ENCODE assay signal across 20 cellular contexts in the genomic region with DNA sequence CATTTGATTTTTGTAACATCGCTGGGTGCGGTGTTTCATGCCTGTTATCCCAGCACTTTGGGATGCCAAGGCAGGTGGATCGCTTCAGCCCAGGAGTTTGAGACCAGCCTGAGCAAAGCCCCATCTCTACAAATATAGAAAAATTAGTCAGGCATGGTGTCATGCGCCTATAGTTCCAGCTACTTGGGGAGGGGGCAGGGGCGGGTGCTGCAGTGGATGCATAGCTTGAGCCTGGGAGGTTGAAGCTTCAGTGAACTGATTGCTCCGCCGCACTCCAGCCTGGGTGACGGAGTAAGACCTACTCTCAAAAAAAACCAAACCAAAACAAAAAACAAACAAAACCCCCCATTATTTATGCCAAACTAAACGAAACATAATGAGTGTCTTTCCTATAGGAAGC.
"Had no signal": no experiment of that assay in that cellular context is flagged by ENCODE, and none has a peak within 500 bp of the region (broad histone marks: within the 10 kb centered on the region; RNA-seq: fewer than 3 reads in every experiment).

No MANE protein-coding gene starts in this region.

- H3K27ac ChIP-seq: breast epithelium, coronary artery, gastrocnemius medialis, ovary, stomach had no signal

- H3K36me3 ChIP-seq: breast epithelium, gastrocnemius medialis, ovary, stomach had no signal

- H3K9me3 ChIP-seq: breast epithelium, gastrocnemius medialis, ovary, stomach had no signal

- H3K27ac Mint-ChIP-seq: activated CD4-positive, alpha-beta T cell treated with anti-CD3 and anti-CD28 coated beads, Interleukin-2, amount 10 ng/mL, durations not matched to agents 24 days and 14 days; activated CD8-positive, alpha-beta T cell treated with anti-CD3 and anti-CD28 coated beads, Interleukin-2, amount 10 ng/mL, durations not matched to agents 7 days and 5 days; mesothelial cell of epicardium; type B pancreatic cell had no signal

- H3K27me3 Mint-ChIP-seq: type B pancreatic cell had no signal

- H3K4me3 ChIP-seq: breast epithelium, coronary artery, gastrocnemius medialis, lung, ovary, smooth muscle cell, stomach had no signal

- H3K4me3 Mint-ChIP-seq: activated CD4-positive, alpha-beta T cell treated with anti-CD3 and anti-CD28 coated beads, Interleukin-2, amount 10 ng/mL, durations not matched to agents 24 days and 14 days; activated CD8-positive, alpha-beta T cell treated with anti-CD3 and anti-CD28 coated beads, Interleukin-2, amount 10 ng/mL, durations not matched to agents 7 days and 5 days; mesothelial cell of epicardium; type B pancreatic cell had no signal

- H3K4me1 ChIP-seq: breast epithelium, gastrocnemius medialis, stomach had no signal

- H3K4me2 ChIP-seq: smooth muscle cell had no signal

- DNase-seq: activated CD4-positive, alpha-beta T cell treated with anti-CD3 and anti-CD28 coated beads, Interleukin-2, amount 10 ng/mL, durations not matched to agents 24 days and 14 days; activated CD8-positive, alpha-beta memory T cell treated with anti-CD3 and anti-CD28 coated beads, Interleukin-2, amount 50 U/mL, for 4 hours; activated CD8-positive, alpha-beta T cell treated with anti-CD3 and anti-CD28 coated beads, Interleukin-2, amount 10 ng/mL, durations not matched to agents 7 days and 5 days; activated effector memory CD4-positive, alpha-beta T cell treated with Interleukin-2 at 50 U/mL for 16 hours; activated naive CD4-positive, alpha-beta T cell treated with anti-CD3 and anti-CD28 coated beads, Interleukin-2, amount 50 U/mL, for 16 hours; activated T-cell treated with anti-CD3 and anti-CD28 coated beads, Interleukin-2, amount 50 U/mL, for 48 hours; aorta; gastrocnemius medialis; head of caudate nucleus; ovary; stimulated activated CD4-positive, alpha-beta T cell treated with anti-CD3 and anti-CD28 coated beads, Interleukin-4, amount 100 ng/mL, for 1 hour; stomach; T1000 had no signal

- H3K27me3 ChIP-seq: breast epithelium, gastrocnemius medialis, ovary, stomach had no signal

- ATAC-seq: activated CD8-positive, alpha-beta T cell treated with anti-CD3 and anti-CD28 coated beads, Interleukin-2, amount 10 ng/mL, durations not matched to agents 7 days and 5 days; gastrocnemius medialis; left lobe of liver had no signal

- H3K36me3 Mint-ChIP-seq: mesothelial cell of epicardium, type B pancreatic cell had no signal
